9 cellular contexts compared by ENCODE assay signal in genomic region chr3:41064526-41064925, GRCh38.
"Had no signal": no experiment of that assay in that cellular context is flagged by ENCODE, and none has a peak within 500 bp of the region (broad histone marks: within the 10 kb centered on the region; RNA-seq: fewer than 3 reads in every experiment).

No MANE protein-coding gene starts in this region.

- H3K4me3 ChIP-seq: GM23338 had no signal

- H3K27ac ChIP-seq: KMS-11 had no signal

- ATAC-seq: GM23338 had no signal

- H3K9ac ChIP-seq: KMS-11 had no signal

- H3K4me2 ChIP-seq: GM23338, KMS-11 had no signal

- DNase-seq: H9, HCEC 1CT, IMR-90, KBM-7 had no signal

- H2AFZ ChIP-seq: GM23338 had no signal

- FAIRE-seq: H1, H54, HTR-8/SVneo had no signal
